ENCODE assay signal across 1 cellular context in the genomic region with DNA sequence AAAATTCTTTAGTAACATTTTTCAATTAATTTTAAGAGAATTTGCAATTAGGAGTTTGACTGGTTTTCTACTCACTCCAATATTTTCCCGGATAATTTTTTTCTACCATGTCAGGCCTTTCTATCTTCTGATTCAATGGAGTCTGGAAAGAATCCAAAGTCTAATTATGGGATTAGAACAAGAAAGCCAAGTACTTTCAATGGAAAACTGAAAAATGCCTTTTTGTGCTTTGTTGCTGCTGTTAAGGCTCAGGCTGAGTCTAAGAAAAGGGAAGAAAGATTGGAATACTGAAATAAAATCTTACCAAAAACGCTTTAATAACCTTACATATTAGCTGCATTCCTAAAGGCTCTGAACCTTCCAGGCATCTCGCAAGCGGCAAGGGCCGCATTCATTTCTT.
TF ChIP-seq lines count a peak whose summit lies in the region.

No MANE protein-coding gene starts in this region.

TF ChIP-seq in HepG2, 621 proteins besides CTCF, POLR2A, EP300 and RAD21:
- TF ChIP-seq SCMH1 (CRISPR knock-in tag; IDR thresholded peaks at IDR 0.05; ENCODE audit: borderline replicate concordance) (no peak), SIN3A (IDR thresholded peaks at IDR 0.05; ENCODE audit: borderline replicate concordance, low read depth, low read length) (0 out of 2 replicates have a peak, but pooled peaks have one; percentile 20)
- TF ChIP-seq, protein P1, sequence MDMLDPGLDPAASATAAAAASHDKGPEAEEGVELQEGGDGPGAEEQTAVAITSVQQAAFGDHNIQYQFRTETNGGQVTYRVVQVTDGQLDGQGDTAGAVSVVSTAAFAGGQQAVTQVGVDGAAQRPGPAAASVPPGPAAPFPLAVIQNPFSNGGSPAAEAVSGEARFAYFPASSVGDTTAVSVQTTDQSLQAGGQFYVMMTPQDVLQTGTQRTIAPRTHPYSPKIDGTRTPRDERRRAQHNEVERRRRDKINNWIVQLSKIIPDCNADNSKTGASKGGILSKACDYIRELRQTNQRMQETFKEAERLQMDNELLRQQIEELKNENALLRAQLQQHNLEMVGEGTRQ (IDR thresholded peaks at IDR 0.05; ENCODE audit: low read depth, low read length), result no peak
- TF ChIP-seq, protein P1 (CRISPR knock-in tag; IDR thresholded peaks at IDR 0.05; ENCODE audit: borderline replicate concordance), result 0 out of 2 replicates have a peak, but pooled peaks have one; percentile 16
